8 cellular contexts compared by ENCODE assay signal in genomic region chr16:67530013-67530939, GRCh38. TPM values are rescaled to one million over a fixed set of nuclear protein-coding genes. Genes with fewer than 3 reads are reported as not detected.
DNase-seq lines count a peak whose midpoint lies in the region; ATAC-seq and TF ChIP-seq lines count a peak whose summit lies in the region.

No MANE protein-coding gene starts in this region.

- no peaks in the 10 kb centered on the region for H3K9me3 ChIP-seq in heart right ventricle
- no peaks in the 10 kb centered on the region for H3K9me3 ChIP-seq in ovary

- peak overlapping the region; percentile 86 for H3K27ac ChIP-seq in 22Rv1
- H3K27ac ChIP-seq in heart right ventricle, result peak overlapping the region; percentile 94 to 100 (median 98)
- H3K27ac ChIP-seq in ovary, result peak overlapping the region; percentile 56 to 85

- peaks cover 13 to 86% (median 57%) of the 10 kb centered on the region in 9 donors for H3K4me1 ChIP-seq in heart right ventricle
- peaks cover 12% of the 10 kb centered on the region for H3K4me1 ChIP-seq in ovary (ENCODE audit: insufficient read depth)

- intact Hi-C loops in heart right ventricle (cut with DNase I) (no loop called here), ovary (cut with DNase I) (no loop called here)

- H3K36me3 ChIP-seq in heart right ventricle (peaks cover 0 to 10% (median 0%) of the 10 kb centered on the region in 9 donors), ovary (no peaks in the 10 kb centered on the region)

- WGBS in heart right ventricle, 2 donors, result 2% methylated on average over 43 to 48 of the region's 48 CpGs
- 3 to 4% (median 3%) methylated on average over 39 to 48 of the region's 48 CpGs for WGBS in ovary, 3 donors

- H3K27me3 ChIP-seq in heart right ventricle (no peaks in the 10 kb centered on the region), ovary (no peaks in the 10 kb centered on the region)

- peak overlapping the region; percentile 77 to 99 (median 95) for H3K4me3 ChIP-seq in heart right ventricle
- H3K4me3 ChIP-seq in ovary, result peak overlapping the region; percentile 88

- peak; percentile 74 for TF ChIP-seq POLR2A in ovary (IDR thresholded peaks at IDR 0.05)

- no peak for TF ChIP-seq CTCF in 22Rv1 (IDR thresholded peaks at IDR 0.05)
- TF ChIP-seq CTCF in heart right ventricle (IDR thresholded peaks at IDR 0.05), result peak in 1 of 9 donors; percentile 9
- no peak for TF ChIP-seq CTCF in ovary (IDR thresholded peaks at IDR 0.05)

- TF ChIP-seq EP300 in ovary (IDR thresholded peaks at IDR 0.05), result no peak

- peak; percentile 95 for DNase-seq in GM03348 (ENCODE audit: low spot score)
- DNase-seq in HuH-7 (ENCODE audit: low spot score), result peak; percentile 58
- peak; percentile 73 for DNase-seq in amniotic epithelial cell (ENCODE audit: low read depth)
- peak; percentile 85 to 86 for DNase-seq in heart right ventricle
- DNase-seq in ovary, result peak; percentile 80 to 87 (median 85)
- no peak for DNase-seq in NCI-H82 treated with DMSO at 0.1 percent for 48 hours (lab: John Stamatoyannopoulos, UW; ENCODE audit: unreplicated experiment)
- DNase-seq in NCI-H187 (lab: John Stamatoyannopoulos, UW), result no peak

- peak; percentile 82 to 92 (median 87) for ATAC-seq in heart right ventricle

RNA-seq across cellular contexts. Expression of gene RIPOR1, which starts 1.6 kb away (rescaled TPM):
- total RNA-seq in heart right ventricle, result 10 to 100 TPM; 45.9 to 86.1 (median 73.8) TPM
- 10 to 100 TPM; 40.0 to 66.9 TPM for polyA plus RNA-seq in heart right ventricle
- 10 to 100 TPM; 22.3 to 96.3 (median 85.6) TPM for total RNA-seq in ovary
- 10 to 100 TPM; 31.9 to 38.7 TPM for polyA plus RNA-seq in ovary

RNA-seq across cellular contexts. Expression of gene CTCF, which starts 32.0 kb away (rescaled TPM):
- total RNA-seq in heart right ventricle (10 to 100 TPM; 20.5 to 31.0 (median 24.8) TPM), ovary (10 to 100 TPM; 21.0 to 47.6 (median 42.2) TPM)
- polyA plus RNA-seq in heart right ventricle (10 to 100 TPM; 11.9 to 20.7 TPM), ovary (10 to 100 TPM; 26.8 to 48.4 TPM)

RNA-seq across cellular contexts. Expression of gene AGRP, which starts 46.9 kb away (rescaled TPM):
- total RNA-seq in heart right ventricle (not detected), ovary (under 1 TPM in 2 of 7 donors, not detected in 5; 0.48 to 0.55 TPM)
- polyA plus RNA-seq in heart right ventricle (under 1 TPM in 1 of 2 donors, not detected in 1; 0.10 TPM), ovary (under 1 TPM in 1 of 2 donors, not detected in 1; 0.11 TPM)

RNA-seq across cellular contexts. Expression of gene ATP6V0D1, which starts 49.3 kb away (rescaled TPM):
- 10 to 100 TPM; 57.4 to 84.7 (median 67.5) TPM for total RNA-seq in heart right ventricle
- 10 to 100 TPM; 12.8 to 73.3 TPM for polyA plus RNA-seq in heart right ventricle
- 100 to 1,000 TPM in 1 of 7 donors, 10 to 100 TPM in 6; 35.8 to 113 (median 63.0) TPM for total RNA-seq in ovary
- 10 to 100 TPM; 32.5 to 66.0 TPM for polyA plus RNA-seq in ovary

Comparison
In these comparisons a context has a peak if more than half of its experiments do, and no peak if none do; other contexts are left out.
1. DNase-seq: peak in GM03348 (single experiment), HuH-7 (single experiment), amniotic epithelial cell (single experiment), heart right ventricle (2 of 2) and ovary (5 of 5); none in NCI-H82 treated with DMSO at 0.1 percent for 48 hours (single experiment) and NCI-H187 (0 of 2).
2. Peak in every context shown above with its lines, with median percentiles within 50 percentile points of each other: H3K27ac ChIP-seq.